Comparison of ENCODE assay signal across 21 cellular contexts in the genomic region with DNA sequence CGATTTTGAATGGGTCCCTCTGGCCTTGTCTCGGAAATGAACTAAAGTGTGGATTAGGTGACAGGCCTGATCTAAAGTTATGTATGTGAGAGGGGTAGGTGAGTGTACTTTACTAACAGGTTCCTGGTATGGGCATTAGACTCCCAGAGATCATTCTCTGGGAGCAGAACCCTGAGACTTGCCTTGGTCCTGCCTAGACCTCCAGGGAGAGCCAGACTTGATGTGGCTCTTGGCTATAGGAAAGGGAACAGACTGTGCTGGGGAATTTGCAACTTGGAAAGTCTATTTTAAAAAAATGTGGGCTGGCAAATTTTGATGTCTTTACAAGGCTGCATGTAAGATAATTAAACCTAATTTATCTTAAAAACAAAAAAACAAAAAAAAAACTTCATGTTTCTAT. TPM values are rescaled to one million over a fixed set of nuclear protein-coding genes. Genes with fewer than 3 reads are reported as not detected.
DNase-seq lines count a peak whose midpoint lies in the region; ATAC-seq and TF ChIP-seq lines count a peak whose summit lies in the region.
"Had no signal": no experiment of that assay in that cellular context is flagged by ENCODE, and none has a peak within 500 bp of the region (broad histone marks: within the 10 kb centered on the region; RNA-seq: fewer than 3 reads in every experiment).

No MANE protein-coding gene starts in this region.

- H3K27me3 Mint-ChIP-seq in GM23338 (ENCODE audit: insufficient read depth, low read depth, poor library complexity): peaks cover 3% of the 10 kb centered on the region
- H3K27me3 Mint-ChIP-seq: CD4-positive, alpha-beta T cell; CD8-positive, alpha-beta memory T cell had no signal

- H3K9me2 ChIP-seq in GM23338 (ENCODE audit: insufficient read depth): no peaks in the 10 kb centered on the region; the same call in 1 of the 2 replicates

- no peak overlapping the region for H3K27ac Mint-ChIP-seq in GM23338
- H3K27ac Mint-ChIP-seq: CD4-positive, alpha-beta T cell; CD8-positive, alpha-beta memory T cell had no signal

- H2AFZ ChIP-seq in GM23338: peak overlapping the region; percentile 90

- no peaks in the 10 kb centered on the region for H3K9me3 ChIP-seq in ascending aorta
- no peaks in the 10 kb centered on the region for H3K9me3 ChIP-seq in thoracic aorta
- no peaks in the 10 kb centered on the region for H3K9me3 ChIP-seq in right lobe of liver
- H3K9me3 ChIP-seq: A549, BE2C had no signal

- H3F3A ChIP-seq in GM23338 (replicated peaks; ENCODE audit: low read depth): no peaks in the 10 kb centered on the region

- no peaks in the 10 kb centered on the region for H3K79me2 ChIP-seq in GM23338 (replicated peaks; ENCODE audit: insufficient read depth)

- H3K27ac ChIP-seq in GM23338 (ENCODE audit: low read depth): no peak overlapping the region
- H3K27ac ChIP-seq in ascending aorta: peak overlapping the region; percentile 43 to 60
- peak overlapping the region; percentile 64 to 81 for H3K27ac ChIP-seq in thoracic aorta
- H3K27ac ChIP-seq in right lobe of liver: no peak overlapping the region
- H3K27ac ChIP-seq: A549; BLaER1 treated with 17β-estradiol and CSF1 and Interleukin-3, amounts not matched to agents 10 nM and 100 nM had no signal

- no peaks in the 10 kb centered on the region for H3K9me3 Mint-ChIP-seq in GM23338
- H3K9me3 Mint-ChIP-seq: CD4-positive, alpha-beta T cell had no signal

- no peaks in the 10 kb centered on the region for H3K36me3 Mint-ChIP-seq in GM23338 (ENCODE audit: low read depth)
- H3K36me3 Mint-ChIP-seq: CD14-positive monocyte; CD8-positive, alpha-beta memory T cell had no signal

- TF ChIP-seq CTCF in GM23338 (conservative IDR thresholded peaks at IDR 0.05; ENCODE audit: low read depth in 2 of 2) (no peak), ascending aorta (IDR thresholded peaks at IDR 0.05) (no peak), thoracic aorta (IDR thresholded peaks at IDR 0.05) (no peak), omental fat pad (IDR thresholded peaks at IDR 0.05) (no peak), right lobe of liver (IDR thresholded peaks at IDR 0.05) (no peak)

- ATAC-seq in GM23338 (no peak), thoracic aorta (ENCODE audit: insufficient number of reproducible peaks, low FRiP score, low read depth) (no peak), omental fat pad (ENCODE audit: low FRiP score) (no peak), HG02759 (IDR thresholded peaks at IDR 0.05; ENCODE audit: unreplicated experiment) (no peak), right lobe of liver (no peak), HG03342 (IDR thresholded peaks at IDR 0.05; ENCODE audit: unreplicated experiment) (no peak)
- ATAC-seq: A549 had no signal

- H3K36me3 ChIP-seq in GM23338 (ENCODE audit: insufficient read depth) (no peaks in the 10 kb centered on the region), ascending aorta (no peaks in the 10 kb centered on the region), thoracic aorta (no peaks in the 10 kb centered on the region), right lobe of liver (no peaks in the 10 kb centered on the region)
- H3K36me3 ChIP-seq: BE2C; BLaER1 treated with 17β-estradiol and CSF1 and Interleukin-3, amounts not matched to agents 10 nM and 100 nM had no signal

- no peaks in the 10 kb centered on the region for H3K27me3 ChIP-seq in GM23338 (ENCODE audit: insufficient read depth)
- no peaks in the 10 kb centered on the region for H3K27me3 ChIP-seq in ascending aorta
- no peaks in the 10 kb centered on the region for H3K27me3 ChIP-seq in thoracic aorta (replicated peaks; ENCODE audit: insufficient read depth)
- no peaks in the 10 kb centered on the region for H3K27me3 ChIP-seq in right lobe of liver
- H3K27me3 ChIP-seq: BE2C; BLaER1 treated with 17β-estradiol and CSF1 and Interleukin-3, amounts not matched to agents 10 nM and 100 nM had no signal

- TF ChIP-seq POLR2A in right lobe of liver (IDR thresholded peaks at IDR 0.05): no peak

- peaks cover 11% of the 10 kb centered on the region; the same call in 2 of the 3 replicates for H3K4me1 Mint-ChIP-seq in GM23338
- H3K4me1 Mint-ChIP-seq: CD14-positive monocyte; CD8-positive, alpha-beta memory T cell had no signal

- no peak for DNase-seq in GM23338 (ENCODE audit: low spot score)
- no peak for DNase-seq in ascending aorta (ENCODE audit: low spot score in 2 of 2)
- DNase-seq in thoracic aorta (ENCODE audit: low spot score): no peak
- no peak for DNase-seq in omental fat pad (ENCODE audit: low spot score)
- no peak for DNase-seq in right lobe of liver
- DNase-seq: 8988T; ACHN; AML-193; BE2C; CD4-positive, alpha-beta T cell; CD8-positive, alpha-beta memory T cell; DMS 273 treated with DMSO at 0.1 percent for 48 hours; DMS79; GF-D8; GOT3; HCEC 1CT had no signal

- no peaks in the 10 kb centered on the region for H4K20me1 ChIP-seq in GM23338 (replicated peaks; ENCODE audit: insufficient read depth)
- H4K20me1 ChIP-seq: BLaER1 treated with 17β-estradiol and CSF1 and Interleukin-3, amounts not matched to agents 10 nM and 100 nM had no signal

- intact Hi-C loops in ascending aorta (cut with DNase I) (no loop called here), right lobe of liver (cut with DNase I) (no loop called here)

- H3K4me3 Mint-ChIP-seq in GM23338: no peak overlapping the region
- H3K4me3 Mint-ChIP-seq: CD14-positive monocyte; CD4-positive, alpha-beta T cell; CD8-positive, alpha-beta memory T cell had no signal

- H3K4me1 ChIP-seq in GM23338 (ENCODE audit: insufficient read depth) (peaks cover 13% of the 10 kb centered on the region), ascending aorta (peaks cover 0 to 2% of the 10 kb centered on the region in 2 donors), thoracic aorta (ENCODE audit: control insufficient read depth in 1 of 2, low read depth in 2 of 2) (peaks cover 14 to 42% of the 10 kb centered on the region in 2 donors), right lobe of liver (peaks cover 0 to 9% (median 0%) of the 10 kb centered on the region in 4 donors)
- H3K4me1 ChIP-seq: A549; BE2C; BLaER1 treated with 17β-estradiol and CSF1 and Interleukin-3, amounts not matched to agents 10 nM and 100 nM had no signal

- no peak overlapping the region for H3K4me2 ChIP-seq in GM23338
- H3K4me2 ChIP-seq: A549; BLaER1 treated with 17β-estradiol and CSF1 and Interleukin-3, amounts not matched to agents 10 nM and 100 nM had no signal

- 86% methylated on average over 2 of the region's 2 CpGs for whole genome bisulfite sequencing in right lobe of liver (ENCODE audit: insufficient coverage, low coverage, low lambda C conversion rate, missing lambda C conversion rate)

- H3K4me3 ChIP-seq in GM23338: no peak overlapping the region
- no peak overlapping the region for H3K4me3 ChIP-seq in ascending aorta
- no peak overlapping the region for H3K4me3 ChIP-seq in thoracic aorta
- no peak overlapping the region for H3K4me3 ChIP-seq in right lobe of liver
- H3K4me3 ChIP-seq: A549; BLaER1 treated with 17β-estradiol and CSF1 and Interleukin-3, amounts not matched to agents 10 nM and 100 nM had no signal

TF ChIP-seq in GM23338, 12 proteins besides CTCF, POLR2A, EP300 and RAD21 (continues in another document):
- TF ChIP-seq JUNB (IDR thresholded peaks at IDR 0.05; ENCODE audit: unreplicated experiment) (no peak), EZH2 (IDR thresholded peaks at IDR 0.05; ENCODE audit: low read depth, unreplicated experiment) (no peak), NANOG (IDR thresholded peaks at IDR 0.05; ENCODE audit: borderline replicate concordance) (no peak), ZNF114 (CRISPR knock-in tag; IDR thresholded peaks at IDR 0.05) (no peak), STAT1 (IDR thresholded peaks at IDR 0.05; ENCODE audit: unreplicated experiment) (no peak), CREB1 (CRISPR knock-in tag; IDR thresholded peaks at IDR 0.05; ENCODE audit: low read depth) (no peak)
- TF ChIP-seq, protein P1, sequence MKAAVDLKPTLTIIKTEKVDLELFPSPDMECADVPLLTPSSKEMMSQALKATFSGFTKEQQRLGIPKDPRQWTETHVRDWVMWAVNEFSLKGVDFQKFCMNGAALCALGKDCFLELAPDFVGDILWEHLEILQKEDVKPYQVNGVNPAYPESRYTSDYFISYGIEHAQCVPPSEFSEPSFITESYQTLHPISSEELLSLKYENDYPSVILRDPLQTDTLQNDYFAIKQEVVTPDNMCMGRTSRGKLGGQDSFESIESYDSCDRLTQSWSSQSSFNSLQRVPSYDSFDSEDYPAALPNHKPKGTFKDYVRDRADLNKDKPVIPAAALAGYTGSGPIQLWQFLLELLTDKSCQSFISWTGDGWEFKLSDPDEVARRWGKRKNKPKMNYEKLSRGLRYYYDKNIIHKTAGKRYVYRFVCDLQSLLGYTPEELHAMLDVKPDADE (IDR thresholded peaks at IDR 0.05): no peak

RNA-seq across cellular contexts. Expression of a gene that starts 49.8 kb away (rescaled TPM):
- 300 and 336 TPM in 2 replicates for total RNA-seq in GM23338 (2014; rRNA removed; shearing (Covaris generic))
- polyA plus RNA-seq in GM23338 (2016; fragmentation: Nextera tagmentation; extraction: Ambion mirVana): 260 and 264 TPM in 2 replicates
- 15.3 TPM for total RNA-seq in ascending aorta
- total RNA-seq in thoracic aorta: 10 to 100 TPM; 15.3 to 18.0 TPM
- total RNA-seq in omental fat pad: 10 to 100 TPM in 1 of 4 donors, 1 to 10 TPM in 3; 4.4 to 17.2 (median 6.8) TPM
- total RNA-seq in right lobe of liver: 10 to 100 TPM in 1 of 6 experiments, 1 to 10 TPM in 5; 2.2 to 24.6 (median 7.7) TPM

Comparison
In these comparisons a context has a peak if more than half of its experiments do, and no peak if none do; other contexts are left out.
1. H3K27ac ChIP-seq: peak in ascending aorta (2 of 2) and thoracic aorta (2 of 2); none in GM23338 (single experiment) and right lobe of liver (0 of 3).
2. RNA of a gene that starts 49.8 kb away (total RNA-seq): 300 to 336 TPM in GM23338; 15.3 to 18.0 TPM in thoracic aorta, 15.3 TPM in ascending aorta (single experiment), 2.2 to 24.6 TPM in right lobe of liver and 4.4 to 17.2 TPM in omental fat pad; every median in the first group is over 10 times any median in the second.